In genomic region chr13:27379694-27380596, GRCh38 we compare ENCODE assay signal across 8 cellular contexts. TPM values are rescaled to one million over a fixed set of nuclear protein-coding genes. Genes with fewer than 3 reads are reported as not detected.
DNase-seq lines count a peak whose midpoint lies in the region; ATAC-seq, FAIRE-seq and TF ChIP-seq lines count a peak whose summit lies in the region.

No MANE protein-coding gene starts in this region.

- peak; percentile 83 to 88 for TF ChIP-seq RAD21 in H1 (IDR thresholded peaks at IDR 0.05 in 1 of 2, conservative IDR thresholded peaks at IDR 0.05 in 1 of 2; ENCODE audit: low read depth in 2 of 2, low read length in 2 of 2)

- H3K36me3 ChIP-seq in H1 (ENCODE audit: control insufficient read depth in 2 of 4, insufficient read depth in 4 of 4, low read length in 3 of 4) = no peaks in the 10 kb centered on the region
- no peaks in the 10 kb centered on the region for H3K36me3 ChIP-seq in naive thymus-derived CD4-positive, alpha-beta T cell (ENCODE audit: control insufficient read depth in 2 of 3, insufficient read depth in 3 of 3, low read length in 3 of 3)

- H4K5ac ChIP-seq in H1 (ENCODE audit: insufficient read length, low read depth, low read length) = no peak overlapping the region

- H4K91ac ChIP-seq in H1 (replicated peaks; ENCODE audit: insufficient read length, low read length) = no peak overlapping the region

- TF ChIP-seq CTCF in GM12873 (IDR thresholded peaks at IDR 0.05; ENCODE audit: insufficient read depth, low read depth, low read length, missing control alignments) (peak; percentile 74), H1 (IDR thresholded peaks at IDR 0.05; ENCODE audit: control extremely low read depth in 1 of 3, insufficient read depth in 1 of 3, low read depth in 1 of 3, low read length in 3 of 3) (peak; percentile 74 to 80 (median 79))

- H3K27ac ChIP-seq in H1 (ENCODE audit: low read depth, low read length) = no peak overlapping the region
- no peak overlapping the region for H3K27ac ChIP-seq in naive thymus-derived CD4-positive, alpha-beta T cell (ENCODE audit: low read depth, low read length)

- CTCF ChIA-PET in H1 (lab: Charles Lee; ENCODE audit: partially characterized antibody) = interaction anchor here (0.6 to 8.5 kb wide), 19 partner anchors 10 to 568 kb away, joined by 3 to 53 read pairs (median 4); partner anchors contain the start of genes GTF3A and LNX2
- CTCF ChIA-PET in naive thymus-derived CD4-positive, alpha-beta T cell (lab: Charles Lee) = interaction anchor here (0.6 to 1.2 kb wide), 3 partner anchors 340 to 459 kb away, joined by 3 to 8 read pairs (median 3); no protein-coding TSS in a partner anchor

- no peaks in the 10 kb centered on the region for H4K20me1 ChIP-seq in H1 (replicated peaks in 1 of 2; ENCODE audit: control insufficient read depth in 1 of 2, insufficient read depth in 2 of 2, low read length in 2 of 2)

- H3K79me2 ChIP-seq in H1 (ENCODE audit: control insufficient read depth in 1 of 2, insufficient read depth in 2 of 2, low read length in 2 of 2) = no peaks in the 10 kb centered on the region

- peaks cover 4 to 9% (median 6%) of the 10 kb centered on the region in 5 donors for H3K27me3 Mint-ChIP-seq in naive thymus-derived CD4-positive, alpha-beta T cell

- H3K27ac Mint-ChIP-seq in naive thymus-derived CD4-positive, alpha-beta T cell = no peak overlapping the region

- H3K14ac ChIP-seq in H1 (ENCODE audit: insufficient read length) = no peak overlapping the region

- ATAC-seq in naive thymus-derived CD4-positive, alpha-beta T cell = peak; percentile 65
- ATAC-seq in HG02981 (IDR thresholded peaks at IDR 0.05; ENCODE audit: unreplicated experiment) = no peak

- TF ChIP-seq EP300 in H1 (IDR thresholded peaks at IDR 0.05; ENCODE audit: borderline replicate concordance in 1 of 2, low read depth in 2 of 2, low read length in 2 of 2) = no peak

- H3K4me3 Mint-ChIP-seq in naive thymus-derived CD4-positive, alpha-beta T cell = no peak overlapping the region

- H3K27me3 ChIP-seq in H1 (replicated peaks in 1 of 4; ENCODE audit: control insufficient read depth in 3 of 4, extremely low read depth in 1 of 4, insufficient read depth in 3 of 4, low read length in 3 of 4) = no peaks in the 10 kb centered on the region
- H3K27me3 ChIP-seq in naive thymus-derived CD4-positive, alpha-beta T cell (ENCODE audit: control insufficient read depth in 2 of 2, insufficient read depth in 2 of 2, low read length in 2 of 2) = no peaks in the 10 kb centered on the region

- H3K79me1 ChIP-seq in H1 (ENCODE audit: low read depth, low read length) = no peaks in the 10 kb centered on the region

- H2AK5ac ChIP-seq in H1 (ENCODE audit: low read depth, low read length) = no peak overlapping the region

- no peak overlapping the region for H2BK20ac ChIP-seq in H1 (ENCODE audit: low read length)

- H3K4me1 ChIP-seq in H1 (replicated peaks in 1 of 4; ENCODE audit: control insufficient read depth in 3 of 4, insufficient read depth in 4 of 4, low read length in 3 of 4) = peaks cover 0 to 16% (median 10%) of the 10 kb centered on the region in 4 experiments; a peak in 6 of 7 replicates
- no peaks in the 10 kb centered on the region for H3K4me1 ChIP-seq in naive thymus-derived CD4-positive, alpha-beta T cell (ENCODE audit: control insufficient read depth in 2 of 2, insufficient read depth in 2 of 2, low read length in 2 of 2)

- no peak overlapping the region for H3K9ac ChIP-seq in H1 (replicated peaks in 1 of 4; ENCODE audit: extremely low read depth in 1 of 4, low read depth in 3 of 4, low read length in 3 of 4)

- no peak overlapping the region for H3K4ac ChIP-seq in H1 (replicated peaks; ENCODE audit: insufficient read length, low read depth, low read length)

- no peak overlapping the region for H2AFZ ChIP-seq in H1 (ENCODE audit: low read length)

- H2BK12ac ChIP-seq in H1 (ENCODE audit: low read depth, low read length) = peak overlapping the region; percentile 70; the same call in 1 of the 2 replicates

- no peaks in the 10 kb centered on the region for H3K23me2 ChIP-seq in H1 (ENCODE audit: low read depth, low read length)

- no peak for TF ChIP-seq POLR2A in H1 (IDR thresholded peaks at IDR 0.05; ENCODE audit: control extremely low read depth in 1 of 2, low read depth in 2 of 2, low read length in 2 of 2)

- H3K4me1 Mint-ChIP-seq in naive thymus-derived CD4-positive, alpha-beta T cell = peaks cover 0 to 10% (median 0%) of the 10 kb centered on the region in 7 donors

- 49% methylated on average over 13 of the region's 13 CpGs; no CpG with 5 or more reads in 1 of the 2 experiments for WGBS in H1 (ENCODE audit: extremely low coverage in 1 of 2, insufficient coverage in 1 of 2, insufficient read length in 1 of 2, insufficient replicate concordance in 2 of 2, low coverage in 1 of 2, low lambda C conversion rate in 2 of 2, missing lambda C conversion rate in 1 of 2), 2 experiments

- no peaks in the 10 kb centered on the region for H3K9me3 Mint-ChIP-seq in naive thymus-derived CD4-positive, alpha-beta T cell

- no peak overlapping the region for H2BK120ac ChIP-seq in H1 (replicated peaks; ENCODE audit: low read depth, low read length)

- H4K8ac ChIP-seq in H1 (ENCODE audit: extremely low read depth, insufficient read depth, low read length) = no peak overlapping the region

- intact Hi-C loops in naive thymus-derived CD4-positive, alpha-beta T cell (cut with micrococcal nuclease) = loop anchor here (1.0 to 10.0 kb wide), 4 partner anchors 332 to 575 kb away; no protein-coding TSS in a partner anchor

- peak overlapping the region; percentile 18; the same call in 1 of the 2 replicates for H2BK5ac ChIP-seq in H1 (ENCODE audit: low read depth, low read length)

- H3K36me3 Mint-ChIP-seq in naive thymus-derived CD4-positive, alpha-beta T cell = no peaks in the 10 kb centered on the region

- H2BK15ac ChIP-seq in H1 (ENCODE audit: low read length) = no peak overlapping the region; the same call in 1 of the 2 replicates

- POLR2A ChIA-PET in H1 (lab: Charles Lee; ENCODE audit: partially characterized antibody) = interaction anchor here (1.3 kb wide), 1 partner anchor 45 kb away, joined by 5 read pairs; the partner anchor contains the start of gene GTF3A
- POLR2A ChIA-PET in naive thymus-derived CD4-positive, alpha-beta T cell (lab: Charles Lee) = no interaction called here

- FAIRE-seq in H1 (lab: Jason Lieb, UNC) = peak; percentile 90

- no peak overlapping the region for H3K18ac ChIP-seq in H1 (ENCODE audit: extremely low read depth, low read length)

- H3K56ac ChIP-seq in H1 (replicated peaks; ENCODE audit: insufficient read length, low read depth, low read length) = no peak overlapping the region

- H3K4me3 ChIP-seq in H1 (ENCODE audit: extremely low read depth in 1 of 4, insufficient read depth in 2 of 4, low read depth in 3 of 4, low read length in 4 of 4) = no peak overlapping the region; a peak in 1 of 8 replicates
- H3K4me3 ChIP-seq in naive thymus-derived CD4-positive, alpha-beta T cell (ENCODE audit: low read length) = no peak overlapping the region

- H3K23ac ChIP-seq in H1 (ENCODE audit: insufficient read length) = no peak overlapping the region

- H3K9me3 ChIP-seq in H1 (ENCODE audit: insufficient read depth in 2 of 2, low read depth in 1 of 2, low read length in 1 of 2) = no peaks in the 10 kb centered on the region
- H3K9me3 ChIP-seq in naive thymus-derived CD4-positive, alpha-beta T cell (ENCODE audit: control insufficient read depth in 2 of 3, low read length in 3 of 3) = no peaks in the 10 kb centered on the region

- no peak overlapping the region for H3K4me2 ChIP-seq in H1 (ENCODE audit: insufficient read depth in 1 of 2, low read depth in 2 of 2, low read length in 2 of 2)

- DNase-seq in 8988T (peak; percentile 62), NCI-H2196 (lab: John Stamatoyannopoulos, UW; ENCODE audit: unreplicated experiment) (peak; percentile 55), H1 (ENCODE audit: low read depth in 1 of 2, low spot score in 2 of 2) (peak; percentile 78 to 95), superior temporal gyrus (ENCODE audit: extremely low spot score) (peak; percentile 70)
- DNase-seq in activated CD4-positive, alpha-beta T cell treated with anti-CD3 and anti-CD28 coated beads, Interleukin-2, amount 50 U/mL, for 24 hours (ENCODE audit: low read depth in 1 of 2, low spot score in 1 of 2) = peak; percentile 15 to 17
- DNase-seq in naive thymus-derived CD4-positive, alpha-beta T cell = peak; percentile 25 to 62 (median 43)

TF ChIP-seq in H1, 55 proteins besides CTCF, POLR2A, EP300 and RAD21 (continues in another document):
- no peak for TF ChIP-seq HDAC2 (IDR thresholded peaks at IDR 0.05; ENCODE audit: borderline replicate concordance in 1 of 2, low read depth in 2 of 2, low read length in 2 of 2)
- TF ChIP-seq NRF1 (IDR thresholded peaks at IDR 0.05; ENCODE audit: low read depth, low read length) = no peak
- TF ChIP-seq NANOG (IDR thresholded peaks at IDR 0.05; ENCODE audit: insufficient read depth, low read depth, low read length, poor library complexity, severe bottlenecking) = no peak
- no peak for TF ChIP-seq SIX5 (IDR thresholded peaks at IDR 0.05; ENCODE audit: low read depth, low read length)
- TF ChIP-seq CREB1 (IDR thresholded peaks at IDR 0.05) = no peak
- no peak for TF ChIP-seq CHD2 (IDR thresholded peaks at IDR 0.05; ENCODE audit: low read length)
- no peak for TF ChIP-seq CBX8 (IDR thresholded peaks at IDR 0.05; ENCODE audit: borderline replicate concordance, low read depth, low read length)
- TF ChIP-seq CHD1 (IDR thresholded peaks at IDR 0.05; ENCODE audit: low read depth, low read length) = no peak
- TF ChIP-seq EGR1 (IDR thresholded peaks at IDR 0.05; ENCODE audit: borderline replicate concordance, low read depth, low read length) = no peak
- TF ChIP-seq TAF7 (optimal IDR thresholded peaks at IDR 0.05; ENCODE audit: borderline replicate concordance, low read depth, low read length) = no peak

RNA-seq across cellular contexts. Expression of gene GTF3A, which starts 44.5 kb away (rescaled TPM):
- 92.3 and 96.5 TPM in 2 replicates for total RNA-seq in H1 (2021; fragmentation: NEBNext Ultra II Directional; extraction: Animal tissue kit (Norgen Biotek cat#: 25700))
- polyA plus RNA-seq in H1 (2011; rRNA removed) = 41.6 and 49.9 TPM in 2 replicates
- 45.7 TPM for polyA plus RNA-seq in H1 (2011; cell fraction: cytosol; rRNA removed)
- polyA plus RNA-seq in H1 (2011; cell fraction: nucleus; rRNA removed) = 154 TPM
- 68.3 to 99.9 TPM (median 81.2 TPM) in 4 replicates for polyA plus RNA-seq in H1 (2012, experiment 1 of 2)
- 35.3 TPM for polyA plus RNA-seq in H1 (2012, experiment 2 of 2)
- 147 TPM for polyA plus RNA-seq in H1 (2013, experiment 1 of 2)
- 137 TPM for polyA plus RNA-seq in H1 (2013, experiment 2 of 2)
- polyA minus RNA-seq in H1 (2011; rRNA and poly(A)+ RNA removed) = 37.9 and 39.7 TPM in 2 replicates
- 25.3 TPM for polyA minus RNA-seq in H1 (2011; cell fraction: cytosol; rRNA and poly(A)+ RNA removed)
- polyA minus RNA-seq in H1 (2011; cell fraction: nucleus; rRNA and poly(A)+ RNA removed) = 168 TPM
- 100 to 1,000 TPM; 123 to 254 (median 206) TPM for total RNA-seq in naive thymus-derived CD4-positive, alpha-beta T cell
- 100 to 1,000 TPM; 331 to 489 TPM for polyA plus RNA-seq in naive thymus-derived CD4-positive, alpha-beta T cell

Comparison
In these comparisons a context has a peak if more than half of its experiments do, and no peak if none do; other contexts are left out.
1. DNase-seq: peak in every context shown above with its lines; median percentile 86 in H1; 70 in superior temporal gyrus; 62 in 8988T; 55 in NCI-H2196; 43 in naive thymus-derived CD4-positive, alpha-beta T cell; 16 in activated CD4-positive, alpha-beta T cell treated with anti-CD3 and anti-CD28 coated beads, Interleukin-2, amount 50 U/mL, for 24 hours.